In the genomic region with DNA sequence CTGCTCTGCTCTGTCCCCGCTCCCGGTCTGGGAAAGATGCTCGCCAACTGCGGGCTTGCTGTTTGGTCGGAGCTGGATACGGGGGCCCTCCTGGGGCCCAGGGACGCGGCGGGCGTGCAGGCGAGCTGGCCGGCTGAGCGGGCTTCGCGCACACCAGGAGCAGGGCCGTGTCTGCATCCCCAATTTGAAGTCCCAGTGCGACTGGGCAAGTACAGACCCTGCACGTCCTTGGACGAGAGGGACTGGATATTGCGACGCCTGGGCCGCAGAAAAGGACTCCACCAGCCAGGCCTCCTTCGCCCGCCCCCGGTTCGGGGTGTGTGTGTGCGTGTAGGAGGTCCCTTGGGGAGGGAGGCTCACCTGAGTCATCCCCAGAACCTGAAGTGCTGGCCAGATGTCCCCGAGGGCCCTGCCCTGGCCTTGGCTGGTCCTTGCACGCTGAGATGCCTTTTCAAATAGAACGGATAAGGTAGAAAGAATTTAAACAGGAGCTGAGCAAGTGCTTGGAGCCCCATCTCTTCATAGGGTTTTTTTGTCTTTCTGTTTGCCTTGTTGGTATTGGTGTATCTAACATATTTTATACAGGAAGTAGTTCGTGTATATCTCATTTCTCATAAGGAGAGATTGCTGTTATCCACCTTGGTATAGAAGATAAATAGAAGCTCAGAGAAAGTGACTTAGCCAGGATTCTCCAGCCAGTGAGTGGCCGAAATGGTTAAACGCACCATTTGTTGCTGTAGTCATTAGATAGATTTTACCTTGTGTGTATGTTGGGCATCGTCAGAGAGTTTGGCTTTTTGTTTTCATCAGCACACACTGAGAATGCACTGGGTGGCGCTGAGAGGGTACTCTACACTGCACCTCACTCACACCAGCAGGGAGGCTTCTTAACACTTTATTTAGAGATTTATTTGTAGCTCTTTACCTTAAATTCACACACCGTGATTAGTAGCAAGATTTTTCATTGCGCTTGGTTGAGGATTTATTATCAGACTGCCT, we compare ENCODE assay signal across 8 cellular contexts. TPM values are rescaled to one million over a fixed set of nuclear protein-coding genes. Genes with fewer than 3 reads are reported as not detected.
DNase-seq lines count a peak whose midpoint lies in the region; ATAC-seq and TF ChIP-seq lines count a peak whose summit lies in the region.

No MANE protein-coding gene starts in this region.

- peaks cover 8% of the 10 kb centered on the region; the same call in 1 of the 2 replicates for H3K27me3 ChIP-seq in BLaER1
- no peaks in the 10 kb centered on the region for H3K27me3 ChIP-seq in SJSA1 (replicated peaks)

- H3K36me3 ChIP-seq in BLaER1 = 0 out of 2 replicates have a peak, but pooled peaks cover 4% of the 10 kb centered on the region
- peaks cover 35% of the 10 kb centered on the region for H3K36me3 ChIP-seq in SJSA1

- H3K4me1 Mint-ChIP-seq in brain = peaks cover 36% of the 10 kb centered on the region

- H4K20me1 ChIP-seq in BLaER1 = peaks cover 48% of the 10 kb centered on the region

- H3K4me2 ChIP-seq in BLaER1 = peak overlapping the region; percentile 97

- H3K27ac Mint-ChIP-seq in brain = peak overlapping the region; percentile 85 to 98 (median 92)

- H3K4me3 ChIP-seq in BLaER1 (peak overlapping the region; percentile 90), SJSA1 (peak overlapping the region; percentile 90)

- peaks cover 15% of the 10 kb centered on the region for H3K36me3 Mint-ChIP-seq in brain

- H3K9me3 ChIP-seq in BLaER1 (peaks cover 12% of the 10 kb centered on the region), SJSA1 (replicated peaks) (no peaks in the 10 kb centered on the region; the same call in 1 of the 2 replicates)

- H3K27ac ChIP-seq in BLaER1 = peak overlapping the region; percentile 94
- H3K27ac ChIP-seq in SJSA1 = peak overlapping the region; percentile 50

- peaks cover 25% of the 10 kb centered on the region for H3K4me1 ChIP-seq in BLaER1
- peaks cover 31% of the 10 kb centered on the region for H3K4me1 ChIP-seq in SJSA1 (replicated peaks)

- H3K27me3 Mint-ChIP-seq in brain = peaks cover 46% of the 10 kb centered on the region

- ATAC-seq in GM18867 (IDR thresholded peaks at IDR 0.05; ENCODE audit: unreplicated experiment) (peak; percentile 45), HG03064 (IDR thresholded peaks at IDR 0.05; ENCODE audit: low read depth, unreplicated experiment) (peak; percentile 52)

- peak overlapping the region; percentile 88 to 97 (median 90) for H3K4me3 Mint-ChIP-seq in brain

- peak overlapping the region; percentile 91 for H3K9ac ChIP-seq in BLaER1

- DNase-seq in SJSA1 (ENCODE audit: low read depth in 1 of 2, low spot score in 2 of 2) (peak; percentile 88 to 91), left kidney (ENCODE audit: low read depth, low spot score) (peak; percentile 52), SK-N-DZ (ENCODE audit: low spot score) (no peak)
- DNase-seq in stimulated activated CD8-positive, alpha-beta memory T cell treated with anti-CD3 and anti-CD28 coated beads, Interleukin-12 subunit alpha, Interleukin-12 subunit beta, amount 100 ng/mL, for 4 hours (ENCODE audit: low read depth) = peak; percentile 25

- H3K9me3 Mint-ChIP-seq in brain = peaks cover 5 to 13% (median 9%) of the 10 kb centered on the region in 5 experiments

- TF ChIP-seq CTCF in brain (conservative IDR thresholded peaks at IDR 0.05) = no peak

RNA-seq across cellular contexts. Expression of a gene that starts 1.1 kb away (rescaled TPM):
- 108 and 124 TPM in 2 replicates for total RNA-seq in SJSA1 (2014; rRNA removed; shearing (Covaris generic))
- polyA plus RNA-seq in brain (ENCODE audit: insufficient read depth, low read depth, low replicate concordance) = 45.8 TPM
- 30.1 and 33.7 TPM in 2 replicates for polyA plus RNA-seq in SK-N-DZ (2014; cell fraction: cytosol; rRNA removed)
- polyA plus RNA-seq in SK-N-DZ (2014; cell fraction: nucleus; rRNA removed) = 71.5 and 72.7 TPM in 2 replicates

RNA-seq across cellular contexts. Expression of a gene that starts 54.9 kb away (rescaled TPM):
- total RNA-seq in SJSA1 (2014; rRNA removed; shearing (Covaris generic)) = 19.3 and 24.3 TPM in 2 replicates
- polyA plus RNA-seq in brain (ENCODE audit: insufficient read depth, low read depth, low replicate concordance) = 3.1 TPM
- polyA plus RNA-seq in SK-N-DZ (2014; cell fraction: cytosol; rRNA removed) = 0.08 and 0.97 TPM in 2 replicates
- not detected in 2 replicates for polyA plus RNA-seq in SK-N-DZ (2014; cell fraction: nucleus; rRNA removed)
